In genomic region chr6:31861919-31862343, GRCh38 we compare ENCODE assay signal across 8 cellular contexts. TPM values are rescaled to one million over a fixed set of nuclear protein-coding genes. Genes with fewer than 3 reads are reported as not detected.
DNase-seq lines count a peak whose midpoint lies in the region; ATAC-seq and TF ChIP-seq lines count a peak whose summit lies in the region.

No MANE protein-coding gene starts in this region.

- ATAC-seq in activated B cell treated with CpG ODN at 0.5 μM for 24 hours (ENCODE audit: low read depth): no peak
- ATAC-seq in right cardiac atrium: no peak
- ATAC-seq in esophagus mucosa: no peak

- no peaks in the 10 kb centered on the region for H3K9me3 Mint-ChIP-seq in activated B cell treated with CpG ODN at 0.5 μM for 24 hours

- DNase-seq in H7 (peak; percentile 45), activated B cell treated with CpG ODN at 0.5 μM for 24 hours (no peak), right cardiac atrium (peak in 1 of 3 donors; percentile 65), Ammon's horn (ENCODE audit: low spot score) (no peak), A172 (ENCODE audit: low spot score) (no peak), NCI-H2171 treated with DMSO at 0.1 percent for 48 hours (lab: John Stamatoyannopoulos, UW) (no peak)

- peak overlapping the region; percentile 78 for H3K9ac ChIP-seq in skeletal muscle satellite cell (ENCODE audit: low read depth, low read length)

- H3K27ac ChIP-seq in right cardiac atrium (ENCODE audit: low read length): no peak overlapping the region

- H3K27me3 ChIP-seq in H7 (ENCODE audit: control insufficient read depth, insufficient read depth, low read length) (no peaks in the 10 kb centered on the region; the same call in 1 of the 2 replicates), right cardiac atrium (ENCODE audit: control insufficient read depth, insufficient read depth) (no peaks in the 10 kb centered on the region), skeletal muscle satellite cell (ENCODE audit: control insufficient read depth, insufficient read depth, low read length) (no peaks in the 10 kb centered on the region)

- POLR2A ChIA-PET in activated B cell treated with CpG ODN at 0.5 μM for 24 hours (lab: Charles Lee): interaction anchor here (1.1 to 4.9 kb wide), 12 partner anchors 15 to 208 kb away, joined by 4 to 133 read pairs (median 6); partner anchors contain the start of genes APOM, BAG6, DDAH2 and DXO

- peak overlapping the region; percentile 97 for H3K4me2 ChIP-seq in skeletal muscle satellite cell (ENCODE audit: low read length)

- H3K36me3 Mint-ChIP-seq in activated B cell treated with CpG ODN at 0.5 μM for 24 hours (ENCODE audit: low read depth): peaks cover 47% of the 10 kb centered on the region

- peak overlapping the region; percentile 95 for H3K4me3 Mint-ChIP-seq in activated B cell treated with CpG ODN at 0.5 μM for 24 hours

- H3K36me3 ChIP-seq in H7 (replicated peaks; ENCODE audit: control insufficient read depth, insufficient read depth, low read length) (peaks cover 4% of the 10 kb centered on the region), skeletal muscle satellite cell (ENCODE audit: insufficient read depth, low read length) (peaks cover 13% of the 10 kb centered on the region)

- no peak for TF ChIP-seq CTCF in activated B cell treated with CpG ODN at 0.5 μM for 24 hours (IDR thresholded peaks at IDR 0.05)

- intact Hi-C loops in activated B cell treated with CpG ODN at 0.5 μM for 24 hours (cut with micrococcal nuclease) (loop anchor here (1.0 to 2.0 kb wide), 6 partner anchors 35 to 315 kb away; partner anchors contain the start of genes AGPAT1, CSNK2B, DDAH2 and DXO), right cardiac atrium (cut with DNase I) (loop anchor here in 1 of 4 donors (10.0 kb wide), 1 partner anchor 177 kb away; the partner anchor contains the start of gene LY6G5C)

- H3K27ac Mint-ChIP-seq in activated B cell treated with CpG ODN at 0.5 μM for 24 hours: peak overlapping the region; percentile 93

- CTCF ChIA-PET in activated B cell treated with CpG ODN at 0.5 μM for 24 hours (lab: Charles Lee): interaction anchor here (1.1 kb wide), 1 partner anchor 124 kb away, joined by 4 read pairs; no protein-coding TSS in a partner anchor

- H3K4me1 ChIP-seq in right cardiac atrium (ENCODE audit: control insufficient read depth, insufficient read depth, low read length): peaks cover 2% of the 10 kb centered on the region
- peaks cover 18% of the 10 kb centered on the region for H3K4me1 ChIP-seq in skeletal muscle satellite cell (ENCODE audit: control insufficient read depth, insufficient read depth, low read length)

- 39% methylated on average over 17 of the region's 17 CpGs for WGBS in right cardiac atrium

- H3K9me3 ChIP-seq in right cardiac atrium (ENCODE audit: control insufficient read depth, low read length): no peaks in the 10 kb centered on the region
- no peaks in the 10 kb centered on the region for H3K9me3 ChIP-seq in skeletal muscle satellite cell (replicated peaks; ENCODE audit: low read length)

- H3K27me3 Mint-ChIP-seq in activated B cell treated with CpG ODN at 0.5 μM for 24 hours: no peaks in the 10 kb centered on the region

- peaks cover 21% of the 10 kb centered on the region for H3K4me1 Mint-ChIP-seq in activated B cell treated with CpG ODN at 0.5 μM for 24 hours

- H3K4me3 ChIP-seq in H7 (ENCODE audit: insufficient read depth, low read depth, low read length) (peak overlapping the region; percentile 90), right cardiac atrium (ENCODE audit: low read length) (peak overlapping the region; percentile 85), skeletal muscle satellite cell (ENCODE audit: low read length) (peak overlapping the region; percentile 79)

RNA-seq across cellular contexts. Expression of gene NEU1, which starts 0.7 kb away (rescaled TPM):
- total RNA-seq in H7 (2014; rRNA removed; shearing (Covaris generic)): 56.2 and 58.6 TPM in 2 replicates
- total RNA-seq in activated B cell treated with CpG ODN at 0.5 μM for 24 hours: 18.3 and 19.2 TPM in 2 replicates
- total RNA-seq in right cardiac atrium: 10 to 100 TPM; 18.5 to 28.2 (median 22.7) TPM
- 26.0 TPM for polyA plus RNA-seq in right cardiac atrium
- total RNA-seq in skeletal muscle satellite cell (2012; rRNA removed): 37.8 and 58.8 TPM in 2 replicates
- 101 and 107 TPM in 2 replicates for total RNA-seq in A172 (2014; rRNA removed; shearing (Covaris generic))
- 17.9 TPM for total RNA-seq in esophagus mucosa

RNA-seq across cellular contexts. Expression of gene SLC44A4, which starts 16.9 kb away (rescaled TPM):
- 0.42 and 0.48 TPM in 2 replicates for total RNA-seq in H7 (2014; rRNA removed; shearing (Covaris generic))
- total RNA-seq in activated B cell treated with CpG ODN at 0.5 μM for 24 hours: 0.17 TPM in 1 of 2 replicates, not detected in the other
- total RNA-seq in right cardiac atrium: not detected
- 0.05 TPM for polyA plus RNA-seq in right cardiac atrium
- total RNA-seq in skeletal muscle satellite cell (2012; rRNA removed): under 0.01 TPM in 2 replicates
- total RNA-seq in A172 (2014; rRNA removed; shearing (Covaris generic)): not detected in 2 replicates
- total RNA-seq in esophagus mucosa: 2.9 TPM

RNA-seq across cellular contexts. Expression of gene HSPA1B, which starts 34.4 kb away (rescaled TPM):
- 63.3 and 70.4 TPM in 2 replicates for total RNA-seq in H7 (2014; rRNA removed; shearing (Covaris generic))
- 23.7 and 30.4 TPM in 2 replicates for total RNA-seq in activated B cell treated with CpG ODN at 0.5 μM for 24 hours
- 100 to 1,000 TPM; 110 to 299 (median 197) TPM for total RNA-seq in right cardiac atrium
- 114 TPM for polyA plus RNA-seq in right cardiac atrium
- total RNA-seq in skeletal muscle satellite cell (2012; rRNA removed): 104 and 107 TPM in 2 replicates
- total RNA-seq in A172 (2014; rRNA removed; shearing (Covaris generic)): 312 and 358 TPM in 2 replicates
- 92.9 TPM for total RNA-seq in esophagus mucosa

RNA-seq across cellular contexts. Expression of gene EHMT2, which starts 35.6 kb away (rescaled TPM):
- 134 and 136 TPM in 2 replicates for total RNA-seq in H7 (2014; rRNA removed; shearing (Covaris generic))
- total RNA-seq in activated B cell treated with CpG ODN at 0.5 μM for 24 hours (49.9 and 58.4 TPM in 2 replicates), right cardiac atrium (10 to 100 TPM; 13.5 to 24.0 (median 20.0) TPM), esophagus mucosa (28.2 TPM)
- 15.7 TPM for polyA plus RNA-seq in right cardiac atrium
- total RNA-seq in skeletal muscle satellite cell (2012; rRNA removed): 33.9 and 36.5 TPM in 2 replicates
- 75.5 and 85.7 TPM in 2 replicates for total RNA-seq in A172 (2014; rRNA removed; shearing (Covaris generic))

RNA-seq across cellular contexts. Expression of gene ZBTB12, which starts 40.0 kb away (rescaled TPM):
- total RNA-seq in H7 (2014; rRNA removed; shearing (Covaris generic)): 7.9 and 8.7 TPM in 2 replicates
- total RNA-seq in activated B cell treated with CpG ODN at 0.5 μM for 24 hours (4.8 and 5.5 TPM in 2 replicates), right cardiac atrium (1 to 10 TPM; 1.6 to 5.0 (median 3.4) TPM), esophagus mucosa (2.0 TPM)
- polyA plus RNA-seq in right cardiac atrium: 2.4 TPM
- total RNA-seq in skeletal muscle satellite cell (2012; rRNA removed): 1.3 and 1.5 TPM in 2 replicates
- total RNA-seq in A172 (2014; rRNA removed; shearing (Covaris generic)): 1.3 and 4.1 TPM in 2 replicates
